In the genomic region with DNA sequence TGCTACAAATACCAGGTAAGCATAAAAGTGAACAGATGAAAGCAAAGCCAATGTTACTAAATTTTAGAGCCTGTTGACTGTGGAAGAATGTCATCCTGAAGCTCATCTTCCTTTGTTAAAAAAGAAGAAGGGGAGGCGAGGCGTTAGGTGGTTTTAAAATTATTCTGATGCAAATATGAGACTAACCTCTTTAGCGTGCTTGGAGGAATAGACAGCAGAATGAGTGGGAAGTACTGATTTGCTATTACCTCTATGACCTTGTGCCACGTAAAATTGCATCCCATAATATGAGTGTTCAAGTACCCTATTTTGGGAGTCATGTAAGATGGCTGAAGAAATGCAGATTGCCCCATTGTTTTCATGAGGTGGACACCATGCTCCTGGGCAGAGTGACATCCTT, we compare ENCODE assay signal across 31 cellular contexts.
"Had no signal": no experiment of that assay in that cellular context is flagged by ENCODE, and none has a peak within 500 bp of the region (broad histone marks: within the 10 kb centered on the region; RNA-seq: fewer than 3 reads in every experiment).

No MANE protein-coding gene starts in this region.

- H3K4me1 ChIP-seq: esophagus squamous epithelium, gastroesophageal sphincter had no signal

- ATAC-seq: activated CD4-positive, CD25-positive, alpha-beta regulatory T cell treated with anti-CD3 and anti-CD28 coated beads, Interleukin-2, amount 50 U/mL, for 24 hours; activated CD8-positive, alpha-beta T cell treated with anti-CD3 and anti-CD28 coated beads for 36 hours; activated T-cell treated with anti-CD3 and anti-CD28 coated beads, Interleukin-2, amount 50 U/mL, for 4 hours; activated T-helper 17 cell treated with anti-CD3 and anti-CD28 coated beads, Interleukin-2, amount 50 U/mL, for 72 hours; effector memory CD8-positive, alpha-beta T cell; gastroesophageal sphincter; heart right ventricle had no signal

- H3K79me2 ChIP-seq: hepatocyte had no signal

- H3K27ac ChIP-seq: brain microvascular endothelial cell, esophagus squamous epithelium, gastroesophageal sphincter, heart right ventricle, hepatocyte, WERI-Rb-1 had no signal

- FAIRE-seq: astrocyte, bronchial epithelial cell, colon had no signal

- H3K4me2 ChIP-seq: hepatocyte had no signal

- H3K4me3 ChIP-seq: esophagus squamous epithelium, gastroesophageal sphincter, heart right ventricle, hepatocyte had no signal

- H2AFZ ChIP-seq: hepatocyte had no signal

- H3K36me3 ChIP-seq: brain microvascular endothelial cell had no signal

- DNase-seq: activated B cell treated with CpG ODN at 0.5 μM for 24 hours; activated CD4-positive, alpha-beta T cell treated with anti-CD3 and anti-CD28 coated beads for 48 hours; activated CD4-positive, alpha-beta T cell treated with anti-CD3 and anti-CD28 coated beads, Interleukin-2, amount 50 U/mL, for 1 hour; activated CD4-positive, alpha-beta T cell treated with anti-CD3 and anti-CD28 coated beads, Interleukin-2, amount 50 U/mL, for 48 hours; activated CD8-positive, alpha-beta memory T cell treated with anti-CD3 and anti-CD28 coated beads for 24 hours; activated CD8-positive, alpha-beta T cell treated with anti-CD3 and anti-CD28 coated beads for 36 hours; activated effector memory CD4-positive, alpha-beta T cell treated with Interleukin-2 at 50 U/mL for 16 hours; activated gamma-delta T cell treated with Interleukin-2 at 50 U/mL for 16 hours; activated naive CD4-positive, alpha-beta T cell treated with anti-CD3 and anti-CD28 coated beads, Interleukin-2, amount 50 U/mL, for 16 hours; activated naive CD4-positive, alpha-beta T cell treated with Interleukin-2 at 50 U/mL for 16 hours; activated T-cell treated with anti-CD3 and anti-CD28 coated beads, Interleukin-2, amount 50 U/mL, for 4 hours; amniotic stem cell; anterior cingulate cortex; brain microvascular endothelial cell; cortex of kidney; dermis blood vessel endothelial cell; effector CD4-positive, alpha-beta T cell; effector memory CD8-positive, alpha-beta T cell; erythroblast; esophagus squamous epithelium; foreskin melanocyte; heart right ventricle; T1000; WERI-Rb-1 had no signal

- H3K9me3 ChIP-seq: esophagus squamous epithelium, gastroesophageal sphincter, heart right ventricle had no signal

- H3K27me3 ChIP-seq: brain microvascular endothelial cell, esophagus squamous epithelium, gastroesophageal sphincter, heart right ventricle, hepatocyte had no signal
